8 cellular contexts compared by ENCODE assay signal in genomic region chr1:2174348-2175054, GRCh38. TPM values are rescaled to one million over a fixed set of nuclear protein-coding genes. Genes with fewer than 3 reads are reported as not detected.
A peak's percentile ranks its signal among the peaks of the same experiment; 100 is the strongest.
DNase-seq lines count a peak whose midpoint lies in the region; ATAC-seq and TF ChIP-seq lines count a peak whose summit lies in the region.

No MANE protein-coding gene starts in this region.

- H3K27me3 Mint-ChIP-seq in GM23338 (ENCODE audit: insufficient read depth, low read depth, poor library complexity) = peaks cover 9% of the 10 kb centered on the region
- H3K27me3 Mint-ChIP-seq in activated T-helper 1 cell treated with anti-CD3 and anti-CD28 coated beads, Interleukin-12 subunit alpha, Interleukin-12 subunit beta, Interleukin-2, Interleukin-4 antibody, amounts not matched to agents 30 ng/mL and 10 ng/mL and 1 ng/mL, durations not matched to agents 14 hours and 24 hours and 36 hours (ENCODE audit: insufficient read depth) = no peaks in the 10 kb centered on the region
- no peaks in the 10 kb centered on the region for H3K27me3 Mint-ChIP-seq in stimulated activated memory B cell treated with anti-CD40 and anti-IgM and Interleukin-4, amounts not matched to agents 10 μg/mL and 1 μg/mL and 100 μg/mL, for 72 hours

- H3F3A ChIP-seq in GM23338 (replicated peaks; ENCODE audit: low read depth) = peaks cover 6% of the 10 kb centered on the region; the same call in 1 of the 2 replicates

- peak overlapping the region; percentile 18; the same call in 1 of the 2 replicates for H3K27ac ChIP-seq in BLaER1
- H3K27ac ChIP-seq in GM23338 (ENCODE audit: low read depth) = peak overlapping the region; percentile 50; the same call in 1 of the 2 replicates
- no peak overlapping the region for H3K27ac ChIP-seq in neuronal stem cell (replicated peaks; ENCODE audit: low read length)

- intact Hi-C loops in activated T-helper 1 cell treated with anti-CD3 and anti-CD28 coated beads, Interleukin-12 subunit alpha, Interleukin-12 subunit beta, Interleukin-2, Interleukin-4 antibody, amounts not matched to agents 30 ng/mL and 10 ng/mL and 1 ng/mL, durations not matched to agents 14 hours and 24 hours and 36 hours (cut with micrococcal nuclease) = no loop called here

- H4K91ac ChIP-seq in neuronal stem cell (ENCODE audit: low read depth, low read length, poor library complexity) = no peak overlapping the region

- H3K18ac ChIP-seq in neuronal stem cell (ENCODE audit: low read length) = no peak overlapping the region

- no peak overlapping the region for H3K9ac ChIP-seq in BLaER1
- H3K9ac ChIP-seq in neuronal stem cell (ENCODE audit: low read depth, low read length, poor library complexity) = peak overlapping the region; percentile 30

- H3K79me1 ChIP-seq in neuronal stem cell (ENCODE audit: low read depth, low read length) = peaks cover 7% of the 10 kb centered on the region

- no peak overlapping the region for H2BK5ac ChIP-seq in neuronal stem cell (ENCODE audit: low read length)

- H3K36me3 Mint-ChIP-seq in GM23338 (ENCODE audit: low read depth) = peaks cover 22% of the 10 kb centered on the region
- no peaks in the 10 kb centered on the region for H3K36me3 Mint-ChIP-seq in activated T-helper 1 cell treated with anti-CD3 and anti-CD28 coated beads, Interleukin-12 subunit alpha, Interleukin-12 subunit beta, Interleukin-2, Interleukin-4 antibody, amounts not matched to agents 30 ng/mL and 10 ng/mL and 1 ng/mL, durations not matched to agents 14 hours and 24 hours and 36 hours (ENCODE audit: low read depth)
- H3K36me3 Mint-ChIP-seq in stimulated activated memory B cell treated with anti-CD40 and anti-IgM and Interleukin-4, amounts not matched to agents 10 μg/mL and 1 μg/mL and 100 μg/mL, for 72 hours = peaks cover 36% of the 10 kb centered on the region

- H3K9me3 ChIP-seq in BLaER1 (no peaks in the 10 kb centered on the region), neuronal stem cell (replicated peaks in 1 of 2; ENCODE audit: control insufficient read depth in 2 of 2, insufficient read depth in 1 of 2, low read depth in 1 of 2, low read length in 2 of 2) (no peaks in the 10 kb centered on the region)

- no peak overlapping the region for H2BK15ac ChIP-seq in neuronal stem cell (ENCODE audit: low read length)

- no peak overlapping the region for H3K23ac ChIP-seq in neuronal stem cell (ENCODE audit: low read depth, low read length, poor library complexity)

- no peak overlapping the region for H3K4ac ChIP-seq in neuronal stem cell (ENCODE audit: low read length)

- H3K4me3 Mint-ChIP-seq in GM23338 = no peak overlapping the region
- peak overlapping the region; percentile 39 for H3K4me3 Mint-ChIP-seq in activated T-helper 1 cell treated with anti-CD3 and anti-CD28 coated beads, Interleukin-12 subunit alpha, Interleukin-12 subunit beta, Interleukin-2, Interleukin-4 antibody, amounts not matched to agents 30 ng/mL and 10 ng/mL and 1 ng/mL, durations not matched to agents 14 hours and 24 hours and 36 hours
- no peak overlapping the region for H3K4me3 Mint-ChIP-seq in stimulated activated memory B cell treated with anti-CD40 and anti-IgM and Interleukin-4, amounts not matched to agents 10 μg/mL and 1 μg/mL and 100 μg/mL, for 72 hours

- no peak overlapping the region for H2AK5ac ChIP-seq in neuronal stem cell (ENCODE audit: low read depth, low read length)

- H3K14ac ChIP-seq in neuronal stem cell (ENCODE audit: low read length) = no peak overlapping the region

- H3K9me2 ChIP-seq in GM23338 (ENCODE audit: insufficient read depth) = no peaks in the 10 kb centered on the region

- H3K9me3 Mint-ChIP-seq in GM23338 = no peaks in the 10 kb centered on the region
- no peaks in the 10 kb centered on the region for H3K9me3 Mint-ChIP-seq in activated T-helper 1 cell treated with anti-CD3 and anti-CD28 coated beads, Interleukin-12 subunit alpha, Interleukin-12 subunit beta, Interleukin-2, Interleukin-4 antibody, amounts not matched to agents 30 ng/mL and 10 ng/mL and 1 ng/mL, durations not matched to agents 14 hours and 24 hours and 36 hours
- H3K9me3 Mint-ChIP-seq in stimulated activated memory B cell treated with anti-CD40 and anti-IgM and Interleukin-4, amounts not matched to agents 10 μg/mL and 1 μg/mL and 100 μg/mL, for 72 hours = no peaks in the 10 kb centered on the region

- no peak overlapping the region for H2BK120ac ChIP-seq in neuronal stem cell (ENCODE audit: low read depth, low read length)

- peaks cover 4% of the 10 kb centered on the region for H3K4me1 Mint-ChIP-seq in GM23338
- no peaks in the 10 kb centered on the region for H3K4me1 Mint-ChIP-seq in activated T-helper 1 cell treated with anti-CD3 and anti-CD28 coated beads, Interleukin-12 subunit alpha, Interleukin-12 subunit beta, Interleukin-2, Interleukin-4 antibody, amounts not matched to agents 30 ng/mL and 10 ng/mL and 1 ng/mL, durations not matched to agents 14 hours and 24 hours and 36 hours (ENCODE audit: low read depth)
- peaks cover 8% of the 10 kb centered on the region for H3K4me1 Mint-ChIP-seq in stimulated activated memory B cell treated with anti-CD40 and anti-IgM and Interleukin-4, amounts not matched to agents 10 μg/mL and 1 μg/mL and 100 μg/mL, for 72 hours

- H3K4me1 ChIP-seq in BLaER1 = peaks cover 15% of the 10 kb centered on the region
- no peaks in the 10 kb centered on the region for H3K4me1 ChIP-seq in GM23338 (ENCODE audit: insufficient read depth)
- H3K4me1 ChIP-seq in neuronal stem cell (ENCODE audit: control insufficient read depth in 2 of 2, insufficient read depth in 1 of 2, low read depth in 1 of 2, low read length in 2 of 2) = no peaks in the 10 kb centered on the region

- H4K8ac ChIP-seq in neuronal stem cell (ENCODE audit: low read depth, low read length) = no peak overlapping the region

- no CpG with 5 or more reads among the region's 31 CpGs for WGBS in neuronal stem cell (ENCODE audit: extremely low coverage in 2 of 2, insufficient read length in 2 of 2, insufficient replicate concordance in 1 of 2), 2 donors

- H2AFZ ChIP-seq in GM23338 (no peak overlapping the region), neuronal stem cell (ENCODE audit: low read length) (peak overlapping the region; percentile 6)

- peak overlapping the region; percentile 75; the same call in 1 of the 2 replicates for H3K27ac Mint-ChIP-seq in GM23338
- H3K27ac Mint-ChIP-seq in activated T-helper 1 cell treated with anti-CD3 and anti-CD28 coated beads, Interleukin-12 subunit alpha, Interleukin-12 subunit beta, Interleukin-2, Interleukin-4 antibody, amounts not matched to agents 30 ng/mL and 10 ng/mL and 1 ng/mL, durations not matched to agents 14 hours and 24 hours and 36 hours = no peak overlapping the region
- H3K27ac Mint-ChIP-seq in stimulated activated memory B cell treated with anti-CD40 and anti-IgM and Interleukin-4, amounts not matched to agents 10 μg/mL and 1 μg/mL and 100 μg/mL, for 72 hours = no peak overlapping the region

- H3K4me3 ChIP-seq in BLaER1 = no peak overlapping the region
- H3K4me3 ChIP-seq in GM23338 = no peak overlapping the region
- peak overlapping the region; percentile 29 to 38 for H3K4me3 ChIP-seq in foreskin fibroblast (ENCODE audit: low read depth in 1 of 2, low read length in 2 of 2)
- no peak overlapping the region for H3K4me3 ChIP-seq in neuronal stem cell (ENCODE audit: low read length in 2 of 2)

- TF ChIP-seq CTCF in GM23338 (conservative IDR thresholded peaks at IDR 0.05; ENCODE audit: low read depth in 2 of 2) = peak; percentile 80 to 94
- TF ChIP-seq CTCF in foreskin fibroblast (IDR thresholded peaks at IDR 0.05; ENCODE audit: low read depth, low read length) = peak; percentile 98

- no peaks in the 10 kb centered on the region for H3K27me3 ChIP-seq in BLaER1
- no peaks in the 10 kb centered on the region for H3K27me3 ChIP-seq in GM23338 (ENCODE audit: insufficient read depth)
- H3K27me3 ChIP-seq in neuronal stem cell (ENCODE audit: control insufficient read depth in 3 of 3, insufficient read depth in 3 of 3, low read depth in 1 of 3, low read length in 3 of 3) = peaks cover 0 to 6% (median 0%) of the 10 kb centered on the region in 3 experiments

- no peak overlapping the region for H2BK12ac ChIP-seq in neuronal stem cell (ENCODE audit: low read length)

- DNase-seq in GM23338 (ENCODE audit: low spot score) = peak; percentile 91
- peak; percentile 54 for DNase-seq in NCI-H526 treated with DMSO at 0.1 percent for 48 hours (lab: John Stamatoyannopoulos, UW)
- no peak for DNase-seq in activated T-helper 1 cell treated with anti-CD3 and anti-CD28 coated beads, Interleukin-12 subunit alpha, Interleukin-12 subunit beta, Interleukin-2, Interleukin-4 antibody, amounts not matched to agents 30 ng/mL and 10 ng/mL and 1 ng/mL, durations not matched to agents 14 hours and 24 hours and 36 hours (ENCODE audit: low spot score)
- peak; percentile 40 to 84 for DNase-seq in foreskin fibroblast
- peak; percentile 54 for DNase-seq in neuronal stem cell (ENCODE audit: low spot score)

- H4K20me1 ChIP-seq in BLaER1 = peaks cover 88% of the 10 kb centered on the region
- H4K20me1 ChIP-seq in GM23338 (replicated peaks; ENCODE audit: insufficient read depth) = no peaks in the 10 kb centered on the region; the same call in 1 of the 2 replicates

- H3K36me3 ChIP-seq in BLaER1 (peaks cover 92% of the 10 kb centered on the region), GM23338 (ENCODE audit: insufficient read depth) (no peaks in the 10 kb centered on the region), neuronal stem cell (replicated peaks in 1 of 2; ENCODE audit: control insufficient read depth in 2 of 2, insufficient read depth in 2 of 2, low read length in 2 of 2) (peaks cover 0 to 20% of the 10 kb centered on the region in 2 donors)

- ATAC-seq in GM23338 = peak; percentile 96
- no peak for ATAC-seq in HG03095 (IDR thresholded peaks at IDR 0.05; ENCODE audit: unreplicated experiment)
- no peak for ATAC-seq in stimulated activated memory B cell treated with anti-CD40 and anti-IgM and Interleukin-4, amounts not matched to agents 10 μg/mL and 1 μg/mL and 100 μg/mL, for 72 hours

- H3K4me2 ChIP-seq in BLaER1 (peak overlapping the region; percentile 59), GM23338 (no peak overlapping the region), neuronal stem cell (ENCODE audit: insufficient read depth, low read length, poor library complexity, severe bottlenecking) (no peak overlapping the region)

- H3K79me2 ChIP-seq in GM23338 (replicated peaks; ENCODE audit: insufficient read depth) = no peaks in the 10 kb centered on the region

RNA-seq across cellular contexts. Expression of gene FAAP20, which starts 20.1 kb away (rescaled TPM):
- 54.3 and 79.1 TPM in 2 replicates for total RNA-seq in GM23338 (2014; rRNA removed; shearing (Covaris generic))
- 167 and 173 TPM in 2 replicates for polyA plus RNA-seq in GM23338 (2016; fragmentation: Nextera tagmentation; extraction: Ambion mirVana)
- 50.3 and 50.5 TPM in 2 replicates for total RNA-seq in activated T-helper 1 cell treated with anti-CD3 and anti-CD28 coated beads, Interleukin-12 subunit alpha, Interleukin-12 subunit beta, Interleukin-2, Interleukin-4 antibody, amounts not matched to agents 30 ng/mL and 10 ng/mL and 1 ng/mL, durations not matched to agents 14 hours and 24 hours and 36 hours
- 108 TPM for polyA plus RNA-seq in neuronal stem cell (2013, experiment 1 of 2)
- 108 TPM for polyA plus RNA-seq in neuronal stem cell (2013, experiment 2 of 2)

RNA-seq across cellular contexts. Expression of gene SKI, which starts 53.6 kb away (rescaled TPM):
- total RNA-seq in GM23338 (2014; rRNA removed; shearing (Covaris generic)) = 62.8 and 66.8 TPM in 2 replicates
- 9.3 and 10.4 TPM in 2 replicates for polyA plus RNA-seq in GM23338 (2016; fragmentation: Nextera tagmentation; extraction: Ambion mirVana)
- total RNA-seq in activated T-helper 1 cell treated with anti-CD3 and anti-CD28 coated beads, Interleukin-12 subunit alpha, Interleukin-12 subunit beta, Interleukin-2, Interleukin-4 antibody, amounts not matched to agents 30 ng/mL and 10 ng/mL and 1 ng/mL, durations not matched to agents 14 hours and 24 hours and 36 hours = 38.3 and 44.5 TPM in 2 replicates
- polyA plus RNA-seq in neuronal stem cell (2013, experiment 1 of 2) = 37.5 TPM
- 41.3 TPM for polyA plus RNA-seq in neuronal stem cell (2013, experiment 2 of 2)

Comparison
In these comparisons a context has a peak if more than half of its experiments do, and no peak if none do; other contexts are left out.
1. H3K4me3 ChIP-seq: peak in foreskin fibroblast (2 of 2); none in BLaER1 (single experiment), GM23338 (single experiment) and neuronal stem cell (0 of 2).